In genomic region chr12:52975204-52975603, GRCh38 we compare ENCODE assay signal across 1 cellular context.
TF ChIP-seq lines count a peak whose summit lies in the region.

No MANE protein-coding gene starts in this region.

TF ChIP-seq in GM23338, 12 proteins besides CTCF, POLR2A, EP300 and RAD21:
- TF ChIP-seq ZNF462 (CRISPR knock-in tag; IDR thresholded peaks at IDR 0.05) (no peak), CREB1 (CRISPR knock-in tag; IDR thresholded peaks at IDR 0.05; ENCODE audit: low read depth) (no peak), STAT1 (IDR thresholded peaks at IDR 0.05; ENCODE audit: unreplicated experiment) (no peak), JUNB (IDR thresholded peaks at IDR 0.05; ENCODE audit: unreplicated experiment) (no peak), ETS1 (IDR thresholded peaks at IDR 0.05) (no peak), NANOG (IDR thresholded peaks at IDR 0.05; ENCODE audit: borderline replicate concordance) (no peak), POLR2AphosphoS5 (IDR thresholded peaks at IDR 0.05; ENCODE audit: low read depth) (no peak), EZH2phosphoT487 (IDR thresholded peaks at IDR 0.05; ENCODE audit: unreplicated experiment) (no peak), ZNF114 (CRISPR knock-in tag; IDR thresholded peaks at IDR 0.05) (no peak)
